Comparison of ENCODE assay signal across 14 cellular contexts in the genomic region with DNA sequence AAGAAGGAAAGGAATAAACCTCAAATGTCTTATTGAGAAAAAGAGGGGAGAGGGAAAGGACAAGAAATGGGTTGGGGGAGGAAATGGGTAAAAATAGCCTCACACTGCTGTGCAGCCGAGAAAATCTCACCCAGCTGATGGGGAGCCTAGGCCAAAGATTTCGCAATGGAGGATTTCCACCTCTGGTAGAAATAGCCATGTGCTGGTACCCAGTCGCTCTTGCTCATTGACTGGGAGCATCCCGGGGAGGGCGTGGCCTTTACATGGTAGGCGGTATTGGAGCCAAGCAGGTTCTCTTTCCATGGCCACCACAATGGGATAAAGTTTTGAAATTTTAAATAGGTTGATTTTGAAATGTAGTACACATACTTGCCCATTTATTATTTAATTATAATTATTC.
"Had no signal": no experiment of that assay in that cellular context is flagged by ENCODE, and none has a peak within 500 bp of the region (broad histone marks: within the 10 kb centered on the region; RNA-seq: fewer than 3 reads in every experiment).

No MANE protein-coding gene starts in this region.

- ATAC-seq: body of pancreas; left lung; natural killer cell; pancreas; psoas muscle; stimulated activated naive CD8-positive, alpha-beta T cell treated with anti-CD3 and anti-CD28 coated beads, Interleukin-15, amount 100 ng/mL, for 72 hours had no signal

- DNase-seq: activated gamma-delta T cell treated with Interleukin-2 at 50 U/mL for 16 hours; activated T-cell treated with anti-CD3 and anti-CD28 coated beads, Interleukin-2, amount 50 U/mL, for 1 hour; anterior cingulate cortex; body of pancreas; cortex of kidney; foreskin fibroblast; kidney glomerular epithelial cell; left lung; midbrain; natural killer cell; pancreas; psoas muscle; stimulated activated naive CD8-positive, alpha-beta T cell treated with anti-CD3 and anti-CD28 coated beads, Interleukin-15, amount 100 ng/mL, for 72 hours; tibial artery had no signal
